Comparison of ENCODE assay signal across 1 cellular context in the genomic region with DNA sequence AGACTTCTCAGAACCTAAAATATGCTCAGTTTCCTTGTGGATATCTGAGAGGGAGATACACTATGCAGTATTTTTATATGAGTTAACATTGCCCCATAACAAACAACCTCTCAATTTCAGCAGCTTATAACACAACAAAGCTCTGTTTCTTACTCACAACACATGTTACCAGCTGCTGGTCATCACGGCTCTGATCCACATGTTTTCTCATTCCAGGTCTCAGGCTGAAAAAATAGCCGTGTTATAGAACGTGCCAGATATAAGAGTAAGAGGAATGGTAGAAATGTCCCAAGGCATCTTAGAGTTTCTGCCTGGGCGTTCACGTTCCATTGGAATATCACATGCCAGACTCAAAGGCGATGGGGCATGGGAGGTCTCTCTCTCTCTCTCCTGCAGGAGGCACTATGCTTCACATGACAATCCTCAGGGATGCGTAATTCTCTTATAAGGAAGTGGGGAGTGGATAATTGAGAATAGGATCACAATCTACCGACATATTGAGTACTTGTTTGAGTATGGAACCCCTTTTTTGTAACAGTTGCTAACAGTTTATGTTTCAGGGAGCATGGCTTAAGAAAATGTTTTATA.
TF ChIP-seq lines count a peak whose summit lies in the region.

No MANE protein-coding gene starts in this region.

TF ChIP-seq in H1, 55 proteins besides CTCF, POLR2A, EP300 and RAD21 (continued from another document):
- TF ChIP-seq CEBPB (IDR thresholded peaks at IDR 0.05; ENCODE audit: low read depth, low read length) (no peak), HDAC2 (IDR thresholded peaks at IDR 0.05; ENCODE audit: borderline replicate concordance in 1 of 2, low read depth in 2 of 2, low read length in 2 of 2) (no peak), SIRT6 (IDR thresholded peaks at IDR 0.05; ENCODE audit: low read length) (no peak)
